9 cellular contexts compared by ENCODE assay signal in genomic region chr5:95621839-95622629, GRCh38.
DNase-seq lines count a peak whose midpoint lies in the region.
"Had no signal": no experiment of that assay in that cellular context is flagged by ENCODE, and none has a peak within 500 bp of the region (broad histone marks: within the 10 kb centered on the region; RNA-seq: fewer than 3 reads in every experiment).

No MANE protein-coding gene starts in this region.

- H3K36me3 ChIP-seq in iPS-20b (ENCODE audit: insufficient read depth, low read depth, low read length) (no peaks in the 10 kb centered on the region), subcutaneous abdominal adipose tissue (ENCODE audit: control insufficient read depth in 5 of 5, insufficient read depth in 5 of 5, low read length in 5 of 5) (no peaks in the 10 kb centered on the region)

- H3K27me3 ChIP-seq in iPS-20b (ENCODE audit: insufficient read depth, low read length) (peaks cover 66% of the 10 kb centered on the region), subcutaneous abdominal adipose tissue (ENCODE audit: control insufficient read depth in 5 of 5, insufficient read depth in 4 of 5, low read length in 5 of 5) (peaks cover 0 to 6% (median 3%) of the 10 kb centered on the region in 5 donors)

- H3K27ac ChIP-seq in iPS-20b (ENCODE audit: low read length), result no peak overlapping the region
- H3K27ac ChIP-seq in subcutaneous abdominal adipose tissue (ENCODE audit: low read depth, low read length), result no peak overlapping the region

- H3K9me3 Mint-ChIP-seq in activated T-cell treated with anti-CD3 and anti-CD28 coated beads, Interleukin-2, amount 50 U/mL, for 24 hours, result no peaks in the 10 kb centered on the region

- peak overlapping the region; percentile 88 for H3K27ac Mint-ChIP-seq in activated T-cell treated with anti-CD3 and anti-CD28 coated beads, Interleukin-2, amount 50 U/mL, for 24 hours

- peaks cover 6% of the 10 kb centered on the region for H3K36me3 Mint-ChIP-seq in activated T-cell treated with anti-CD3 and anti-CD28 coated beads, Interleukin-2, amount 50 U/mL, for 24 hours (ENCODE audit: low read depth)

- H3K4me3 ChIP-seq in iPS-20b (ENCODE audit: low read length) (peak overlapping the region; percentile 62), subcutaneous abdominal adipose tissue (ENCODE audit: low read depth in 1 of 5, low read length in 5 of 5) (peak overlapping the region in 3 of 5 donors; percentile 68 to 75 (median 68))

- H3K9ac ChIP-seq in iPS-20b (ENCODE audit: low read depth, low read length) (no peak overlapping the region), subcutaneous abdominal adipose tissue (ENCODE audit: low read length in 5 of 5) (peak overlapping the region in 1 of 5 donors; percentile 13)

- peaks cover 41% of the 10 kb centered on the region for H3K4me1 Mint-ChIP-seq in activated T-cell treated with anti-CD3 and anti-CD28 coated beads, Interleukin-2, amount 50 U/mL, for 24 hours (ENCODE audit: low read depth)

- H3K9me3 ChIP-seq in iPS-20b (ENCODE audit: insufficient read depth, low read depth, low read length), result no peaks in the 10 kb centered on the region
- no peaks in the 10 kb centered on the region for H3K9me3 ChIP-seq in subcutaneous abdominal adipose tissue (ENCODE audit: control insufficient read depth in 5 of 5, low read length in 5 of 5)

- H3K4me3 Mint-ChIP-seq in activated T-cell treated with anti-CD3 and anti-CD28 coated beads, Interleukin-2, amount 50 U/mL, for 24 hours, result peak overlapping the region; percentile 63

- no peak for DNase-seq in activated T-cell treated with anti-CD3 and anti-CD28 coated beads, Interleukin-2, amount 50 U/mL, for 24 hours
- no peak for DNase-seq in activated T-cell treated with anti-CD3 and anti-CD28 coated beads for 4 hours
- DNase-seq in UCSD-AML1 (lab: John Stamatoyannopoulos, UW; ENCODE audit: unreplicated experiment), result peak; percentile 17
- DNase-seq in DMS 273 (lab: John Stamatoyannopoulos, UW; ENCODE audit: unreplicated experiment), result no peak
- DNase-seq in ecto neural progenitor cell (ENCODE audit: low spot score), result no peak
- DNase-seq in SW480 (ENCODE audit: low spot score), result no peak
- DNase-seq: OCI-M1 had no signal

- H3K4me1 ChIP-seq in iPS-20b (ENCODE audit: insufficient read depth, low read length) (peaks cover 4% of the 10 kb centered on the region; the same call in 1 of the 2 replicates), subcutaneous abdominal adipose tissue (ENCODE audit: control insufficient read depth in 5 of 5, insufficient read depth in 5 of 5, low read length in 5 of 5) (peaks cover 0 to 40% (median 21%) of the 10 kb centered on the region in 5 donors)

- H3K27me3 Mint-ChIP-seq in activated T-cell treated with anti-CD3 and anti-CD28 coated beads, Interleukin-2, amount 50 U/mL, for 24 hours, result no peaks in the 10 kb centered on the region
